Comparison of ENCODE assay signal across 17 cellular contexts in the genomic region with DNA sequence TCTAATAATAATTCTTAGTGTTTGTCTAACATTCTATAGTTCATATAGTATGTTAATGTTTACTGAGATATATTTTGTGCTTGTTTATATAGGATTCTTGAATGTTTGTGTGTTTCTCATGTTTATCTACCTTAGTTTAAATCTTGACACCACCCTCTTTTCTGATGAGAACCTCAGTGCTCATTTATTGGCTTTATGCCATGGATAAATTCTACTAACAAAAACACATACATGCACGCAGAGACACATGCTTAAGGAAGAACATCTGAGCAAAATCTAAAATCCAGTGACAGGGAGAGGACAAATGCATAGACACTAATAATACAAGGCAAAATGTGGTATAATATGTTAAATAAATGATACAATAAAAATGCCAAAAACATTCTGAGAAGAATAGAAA.
DNase-seq lines count a peak whose midpoint lies in the region; ATAC-seq, FAIRE-seq and TF ChIP-seq lines count a peak whose summit lies in the region.
"Had no signal": no experiment of that assay in that cellular context is flagged by ENCODE, and none has a peak within 500 bp of the region (broad histone marks: within the 10 kb centered on the region; RNA-seq: fewer than 3 reads in every experiment).

No MANE protein-coding gene starts in this region.

- intact Hi-C loops in K562 (cut with micrococcal nuclease) = no loop called here
- intact Hi-C loops in CD8-positive, alpha-beta T cell (cut with DNase I, micrococcal nuclease) = no loop called here

- no peak for ATAC-seq in K562
- ATAC-seq in CD8-positive, alpha-beta T cell = no peak

- DNase-seq in GM23248 (no peak), K562 (ENCODE audit: extremely low read depth in 1 of 4, low spot score in 3 of 4) (no peak), 8988T (no peak)
- no peak for DNase-seq in stimulated activated CD4-positive, alpha-beta T cell treated with anti-CD3 and anti-CD28 coated beads, Interleukin-4, amount 100 ng/mL, for 24 hours
- no peak for DNase-seq in CD8-positive, alpha-beta T cell
- DNase-seq: ACHN, GF-D8, H7, Kasumi-1, MG63, NCI-H1048, NCI-H1417 treated with DMSO at 0.1 percent for 48 hours, NCI-H187, NCI-H2107 had no signal

- H3K9me1 ChIP-seq in K562 (ENCODE audit: control insufficient read depth, insufficient read depth, low read length) = no peaks in the 10 kb centered on the region

- H3F3A ChIP-seq in GM23248 (ENCODE audit: insufficient read depth) = peaks cover 29% of the 10 kb centered on the region

- in situ Hi-C loops in GM23248 (cut with MboI) = no loop called here
- in situ Hi-C loops in K562 (cut with MboI) = no loop called here

- no peaks in the 10 kb centered on the region for H3K36me3 ChIP-seq in ACC112 (ENCODE audit: insufficient read depth, low read length)
- H3K36me3 ChIP-seq in GM23248 (ENCODE audit: low read depth) = no peaks in the 10 kb centered on the region
- H3K36me3 ChIP-seq in K562 (ENCODE audit: control insufficient read depth, insufficient read depth, low read length) = no peaks in the 10 kb centered on the region
- no peaks in the 10 kb centered on the region for H3K36me3 ChIP-seq in CD8-positive, alpha-beta T cell (ENCODE audit: insufficient read depth, low read length)
- H3K36me3 ChIP-seq: MG63 had no signal

- WGBS in GM23248 (ENCODE audit: low coverage in 1 of 2, low lambda C conversion rate in 2 of 2, missing lambda C conversion rate in 2 of 2), 2 experiments = 91 to 100% methylated on average over 1 of the region's 1 CpG
- 40% methylated on average over 1 of the region's 1 CpG for WGBS in K562 (ENCODE audit: insufficient coverage, low coverage, missing lambda C conversion rate)

- CTCF ChIA-PET in K562 (lab: Yijun Ruan, JAX; ENCODE audit: low intra/inter-chr PET ratio) = no interaction called here
- CTCF ChIA-PET in CD8-positive, alpha-beta T cell (lab: Charles Lee) = no interaction called here

- no peak overlapping the region for H2AFZ ChIP-seq in ACC112 (ENCODE audit: low read length, unreplicated experiment)
- no peak overlapping the region for H2AFZ ChIP-seq in GM23248
- no peak overlapping the region for H2AFZ ChIP-seq in K562 (ENCODE audit: low read depth, low read length)

- H3K4me1 ChIP-seq in ACC112 (ENCODE audit: control insufficient read depth, insufficient read depth, low read length, unreplicated experiment) (peaks cover 47% of the 10 kb centered on the region), GM23248 (ENCODE audit: insufficient read depth) (peaks cover 32% of the 10 kb centered on the region), K562 (replicated peaks in 1 of 2; ENCODE audit: control insufficient read depth in 2 of 2, insufficient read depth in 2 of 2, low read length in 2 of 2) (no peaks in the 10 kb centered on the region; a peak in 1 of 5 replicates)
- no peaks in the 10 kb centered on the region for H3K4me1 ChIP-seq in CD8-positive, alpha-beta T cell (ENCODE audit: insufficient read depth, low read length)

- TF ChIP-seq RAD21 in K562 (CRISPR knock-in tag; conservative IDR thresholded peaks at IDR 0.05 in 1 of 2, IDR thresholded peaks at IDR 0.05 in 1 of 2) = no peak

- H3K27me3 ChIP-seq in ACC112 (ENCODE audit: insufficient read depth, low read length) (no peaks in the 10 kb centered on the region), GM23248 (replicated peaks; ENCODE audit: insufficient read depth) (no peaks in the 10 kb centered on the region), K562 (ENCODE audit: control insufficient read depth in 2 of 2, insufficient read depth in 2 of 2, low read length in 2 of 2) (no peaks in the 10 kb centered on the region)
- H3K27me3 ChIP-seq in CD8-positive, alpha-beta T cell (ENCODE audit: insufficient read depth, low read length) = no peaks in the 10 kb centered on the region
- H3K27me3 ChIP-seq: MG63 had no signal

- no peak for TF ChIP-seq POLR2A in K562 (conservative IDR thresholded peaks at IDR 0.05)

- no peaks in the 10 kb centered on the region for H3K9me3 Mint-ChIP-seq in CD8-positive, alpha-beta T cell

- H3K4me3 Mint-ChIP-seq in CD8-positive, alpha-beta T cell = no peak overlapping the region

- FAIRE-seq in K562 (lab: Jason Lieb, UNC) (no peak), islet of Langerhans (lab: Jason Lieb, UNC) (peak; percentile 5)

- H3K9me2 ChIP-seq in GM23248 (ENCODE audit: insufficient read depth) = no peaks in the 10 kb centered on the region; the same call in 1 of the 2 replicates

- H3K4me1 Mint-ChIP-seq in CD8-positive, alpha-beta T cell (ENCODE audit: low read depth) = peaks cover 3% of the 10 kb centered on the region

- H3K9ac ChIP-seq in GM23248 (no peak overlapping the region), K562 (ENCODE audit: insufficient read depth in 1 of 2, low read depth in 2 of 2, low read length in 2 of 2) (no peak overlapping the region)

- H3K36me3 Mint-ChIP-seq in CD8-positive, alpha-beta T cell = no peaks in the 10 kb centered on the region

- no peak overlapping the region for H3K27ac Mint-ChIP-seq in CD8-positive, alpha-beta T cell

- no peaks in the 10 kb centered on the region for H3K27me3 Mint-ChIP-seq in CD8-positive, alpha-beta T cell (ENCODE audit: low read depth)

- H4K20me1 ChIP-seq in GM23248 (ENCODE audit: insufficient read depth) = no peaks in the 10 kb centered on the region
- no peaks in the 10 kb centered on the region for H4K20me1 ChIP-seq in K562 (replicated peaks; ENCODE audit: control insufficient read depth, insufficient read depth, low read length)

- no TSS peak for BruUV-seq in K562 (replicated peaks; lab: Mats Ljungman, UMichigan)

- POLR2A ChIA-PET in K562 (lab: Yijun Ruan, JAX) = interaction anchor here (1.0 kb wide), 1 partner anchor 68 kb away, joined by 3 read pairs; no protein-coding TSS in a partner anchor
- POLR2A ChIA-PET in CD8-positive, alpha-beta T cell (lab: Charles Lee) = no interaction called here

- no peak for TF ChIP-seq CTCF in K562 (IDR thresholded peaks at IDR 0.05 in 2 of 3, conservative IDR thresholded peaks at IDR 0.05 in 1 of 3; ENCODE audit: insufficient read depth in 2 of 3, low read depth in 1 of 3, low read length in 3 of 3)
- TF ChIP-seq CTCF in CD8-positive, alpha-beta T cell (IDR thresholded peaks at IDR 0.05) = no peak

- H3K4me3 ChIP-seq in ACC112 (ENCODE audit: low read depth, low read length) (no peak overlapping the region; the same call in 1 of the 2 replicates), GM23248 (no peak overlapping the region), K562 (no peak overlapping the region)
- no peak overlapping the region for H3K4me3 ChIP-seq in CD8-positive, alpha-beta T cell (ENCODE audit: low read depth, low read length)
- H3K4me3 ChIP-seq: MG63 had no signal

- H3K9me3 ChIP-seq in GM23248 (ENCODE audit: low read depth) (no peaks in the 10 kb centered on the region), K562 (replicated peaks; ENCODE audit: control insufficient read depth, insufficient read depth, low read depth, low read length) (no peaks in the 10 kb centered on the region)
- no peaks in the 10 kb centered on the region for H3K9me3 ChIP-seq in CD8-positive, alpha-beta T cell (ENCODE audit: low read length)
- H3K9me3 ChIP-seq: MG63 had no signal

- H3K4me2 ChIP-seq in GM23248 (ENCODE audit: unreplicated experiment) (peak overlapping the region; percentile 44), K562 (ENCODE audit: insufficient read depth, low read length) (no peak overlapping the region)

- TF ChIP-seq EP300 in K562 (IDR thresholded peaks at IDR 0.05; ENCODE audit: low read length) = no peak

- H3K27ac ChIP-seq in ACC112 (ENCODE audit: low read depth, low read length) = peak overlapping the region; percentile 63
- no peak overlapping the region for H3K27ac ChIP-seq in GM23248
- H3K27ac ChIP-seq in K562 (ENCODE audit: extremely low read depth, low read depth, low read length) = no peak overlapping the region
- no peak overlapping the region for H3K27ac ChIP-seq in CD8-positive, alpha-beta T cell (ENCODE audit: low read depth, low read length)
- H3K27ac ChIP-seq: C4-2B had no signal

- H3K79me2 ChIP-seq in ACC112 (ENCODE audit: control insufficient read depth, insufficient read depth, low read length, unreplicated experiment) (no peaks in the 10 kb centered on the region), GM23248 (ENCODE audit: insufficient read depth) (no peaks in the 10 kb centered on the region), K562 (ENCODE audit: control insufficient read depth, insufficient read depth, low read length) (no peaks in the 10 kb centered on the region)

TF ChIP-seq in K562, 482 proteins besides CTCF, POLR2A, EP300 and RAD21:
- TF ChIP-seq HDGF (IDR thresholded peaks at IDR 0.05) = no peak
- peak; percentile 33; the same call in 1 of the 2 replicates for TF ChIP-seq NFIC (IDR thresholded peaks at IDR 0.05)
